In the genomic region with DNA sequence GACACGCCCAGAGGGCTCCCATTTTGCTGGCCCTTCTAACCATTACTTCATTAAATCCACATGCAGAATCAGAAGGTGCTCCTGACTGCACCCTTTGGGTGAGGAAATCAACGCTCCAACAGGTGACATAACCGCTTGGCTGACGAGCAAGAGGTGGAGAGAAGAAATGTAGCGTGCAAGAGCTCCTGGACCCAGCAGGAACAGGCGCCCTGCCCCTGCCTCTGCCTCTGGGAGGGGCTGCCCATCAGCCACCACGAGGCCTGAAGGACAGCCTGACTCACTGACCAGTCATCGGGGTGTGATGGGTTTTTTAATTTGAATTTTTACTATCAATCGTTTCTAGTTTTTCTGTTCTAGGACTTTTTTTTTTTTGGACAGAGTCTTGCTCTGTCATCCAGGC, we compare ENCODE assay signal across 18 cellular contexts.
"Had no signal": no experiment of that assay in that cellular context is flagged by ENCODE, and none has a peak within 500 bp of the region (broad histone marks: within the 10 kb centered on the region; RNA-seq: fewer than 3 reads in every experiment).

No MANE protein-coding gene starts in this region.

- H3K4me3 ChIP-seq: esophagus muscularis mucosa, gastrocnemius medialis, left ventricle myocardium inferior, upper lobe of left lung had no signal

- H3K27ac Mint-ChIP-seq: activated CD4-positive, alpha-beta T cell treated with anti-CD3 and anti-CD28 coated beads, Interleukin-2, amount 10 ng/mL, durations not matched to agents 7 days and 5 days; activated naive CD4-positive, alpha-beta T cell treated with anti-CD3 and anti-CD28 coated beads, Interleukin-2, amount 50 U/mL, for 72 hours; nephron progenitor cell; T-helper 17 cell had no signal

- FAIRE-seq: endometrium, kidney, TTC549 had no signal

- H3K27me3 ChIP-seq: esophagus muscularis mucosa, gastrocnemius medialis, upper lobe of left lung had no signal

- H3K4me1 Mint-ChIP-seq: activated CD4-positive, alpha-beta T cell treated with anti-CD3 and anti-CD28 coated beads, Interleukin-2, amount 10 ng/mL, durations not matched to agents 7 days and 5 days had no signal

- H3K4me3 Mint-ChIP-seq: activated CD4-positive, alpha-beta T cell treated with anti-CD3 and anti-CD28 coated beads, Interleukin-2, amount 10 ng/mL, durations not matched to agents 7 days and 5 days; nephron progenitor cell; T-helper 17 cell had no signal

- H3K4me1 ChIP-seq: gastrocnemius medialis, left ventricle myocardium inferior had no signal

- H3K36me3 ChIP-seq: upper lobe of left lung had no signal

- DNase-seq: activated CD4-positive, alpha-beta T cell treated with anti-CD3 and anti-CD28 coated beads, Interleukin-2, amount 10 ng/mL, durations not matched to agents 7 days and 5 days; activated CD4-positive, CD25-positive, alpha-beta regulatory T cell; activated CD8-positive, alpha-beta memory T cell treated with anti-CD3 and anti-CD28 coated beads for 24 hours; anterior cingulate cortex; kidney; left ventricle myocardium inferior; mesendoderm; nephron progenitor cell; stimulated activated CD4-positive, alpha-beta T cell treated with anti-CD3 and anti-CD28 coated beads, Interleukin-4, amount 100 ng/mL, for 1 hour; stimulated activated CD8-positive, alpha-beta memory T cell treated with anti-CD3 and anti-CD28 coated beads, Interleukin-4, amount 100 ng/mL, for 48 hours; stimulated activated naive CD8-positive, alpha-beta T cell treated with anti-CD3 and anti-CD28 coated beads, Interleukin-15, Interleukin-2, amounts not matched to agents 100 U/mL and 50 U/mL, for 24 hours; T-helper 17 cell had no signal

- H3K27me3 Mint-ChIP-seq: activated CD4-positive, alpha-beta T cell treated with anti-CD3 and anti-CD28 coated beads, Interleukin-2, amount 10 ng/mL, durations not matched to agents 7 days and 5 days; T-helper 17 cell had no signal

- H3K27ac ChIP-seq: left ventricle myocardium inferior, upper lobe of left lung had no signal
